Comparison of ENCODE assay signal across 15 cellular contexts in the genomic region with DNA sequence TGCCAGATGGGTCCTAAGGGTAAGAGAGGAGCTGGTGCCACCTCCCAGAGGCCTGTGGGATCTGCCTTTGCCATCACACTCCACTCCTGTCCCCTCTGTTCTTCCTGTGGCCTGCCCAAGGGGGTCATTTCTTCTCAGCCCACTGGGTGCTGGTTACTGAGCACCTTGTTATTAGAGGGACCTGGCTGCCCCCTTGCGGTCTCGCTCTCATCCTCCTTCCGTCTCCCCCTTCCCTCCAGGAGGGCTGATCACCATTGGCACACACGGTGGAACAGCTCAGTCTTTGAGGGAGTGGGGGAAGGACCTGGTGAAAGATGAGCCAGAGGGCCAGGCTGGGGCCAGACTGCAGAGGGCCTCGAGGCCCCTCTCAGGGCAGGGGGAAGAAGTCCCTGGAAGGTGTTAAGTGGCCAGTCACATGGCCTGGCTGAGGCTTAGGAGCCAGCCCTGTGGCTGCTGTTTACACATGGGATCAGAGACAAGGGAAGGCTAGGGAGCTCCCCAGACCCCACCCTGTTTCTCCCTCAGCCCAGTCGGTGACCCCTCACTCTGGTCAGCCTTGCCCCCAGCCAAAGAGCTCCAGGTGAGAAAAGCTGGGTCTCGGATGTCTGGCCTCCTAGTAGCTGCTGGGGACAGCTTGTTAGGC.
"Had no signal": no experiment of that assay in that cellular context is flagged by ENCODE, and none has a peak within 500 bp of the region (broad histone marks: within the 10 kb centered on the region; RNA-seq: fewer than 3 reads in every experiment).

No MANE protein-coding gene starts in this region.

- H3K9me3 ChIP-seq: adrenal gland, lower lobe of right lung, prostate gland, right lobe of liver had no signal

- DNase-seq: activated B cell treated with CpG ODN at 0.5 μM for 24 hours; activated CD4-positive, alpha-beta T cell treated with anti-CD3 and anti-CD28 coated beads, Interleukin-2, amount 10 ng/mL, durations not matched to agents 7 days and 5 days; activated naive CD4-positive, alpha-beta T cell treated with anti-CD3 and anti-CD28 coated beads for 36 hours; adrenal gland; hippocampal formation; kidney glomerular epithelial cell; lower lobe of right lung; nephron progenitor cell; occipital lobe; right lobe of liver; T-helper 2 cell had no signal

- H3K27me3 Mint-ChIP-seq: activated B cell treated with CpG ODN at 0.5 μM for 24 hours; activated CD4-positive, alpha-beta T cell treated with anti-CD3 and anti-CD28 coated beads, Interleukin-2, amount 10 ng/mL, durations not matched to agents 7 days and 5 days; activated T-helper 17 cell treated with anti-CD3 and anti-CD28 coated beads, Interleukin-2, amount 50 U/mL, for 72 hours had no signal

- H3K27ac ChIP-seq: adrenal gland, cardiac muscle cell, lower lobe of right lung, prostate gland, right lobe of liver had no signal

- ATAC-seq: activated T-helper 17 cell treated with anti-CD3 and anti-CD28 coated beads, Interleukin-2, amount 50 U/mL, for 72 hours; lower lobe of right lung had no signal

- H3K36me3 ChIP-seq: adrenal gland, cardiac muscle cell, prostate gland, right lobe of liver had no signal

- H3K4me1 Mint-ChIP-seq: activated B cell treated with CpG ODN at 0.5 μM for 24 hours; activated CD4-positive, alpha-beta T cell treated with anti-CD3 and anti-CD28 coated beads, Interleukin-2, amount 10 ng/mL, durations not matched to agents 7 days and 5 days; activated T-helper 17 cell treated with anti-CD3 and anti-CD28 coated beads, Interleukin-2, amount 50 U/mL, for 72 hours had no signal

- H3K4me3 ChIP-seq: adrenal gland, cardiac muscle cell, lower lobe of right lung, prostate gland, right lobe of liver had no signal

- H3K27ac Mint-ChIP-seq: activated B cell treated with CpG ODN at 0.5 μM for 24 hours; activated CD4-positive, alpha-beta T cell treated with anti-CD3 and anti-CD28 coated beads, Interleukin-2, amount 10 ng/mL, durations not matched to agents 7 days and 5 days; activated naive CD4-positive, alpha-beta T cell treated with anti-CD3 and anti-CD28 coated beads for 36 hours; activated T-helper 17 cell treated with anti-CD3 and anti-CD28 coated beads, Interleukin-2, amount 50 U/mL, for 72 hours; mesothelial cell of epicardium; nephron progenitor cell had no signal

- H3K9me3 Mint-ChIP-seq: activated B cell treated with CpG ODN at 0.5 μM for 24 hours; activated CD4-positive, alpha-beta T cell treated with anti-CD3 and anti-CD28 coated beads, Interleukin-2, amount 10 ng/mL, durations not matched to agents 7 days and 5 days; activated naive CD4-positive, alpha-beta T cell treated with anti-CD3 and anti-CD28 coated beads for 36 hours; activated T-helper 17 cell treated with anti-CD3 and anti-CD28 coated beads, Interleukin-2, amount 50 U/mL, for 72 hours had no signal

- H3K27me3 ChIP-seq: adrenal gland, cardiac muscle cell, right lobe of liver had no signal

- H3K4me3 Mint-ChIP-seq: activated B cell treated with CpG ODN at 0.5 μM for 24 hours; activated CD4-positive, alpha-beta T cell treated with anti-CD3 and anti-CD28 coated beads, Interleukin-2, amount 10 ng/mL, durations not matched to agents 7 days and 5 days; activated naive CD4-positive, alpha-beta T cell treated with anti-CD3 and anti-CD28 coated beads for 36 hours; activated T-helper 17 cell treated with anti-CD3 and anti-CD28 coated beads, Interleukin-2, amount 50 U/mL, for 72 hours; mesothelial cell of epicardium; nephron progenitor cell had no signal

- H3K4me1 ChIP-seq: adrenal gland, lower lobe of right lung, prostate gland, right lobe of liver had no signal
